8 cellular contexts compared by ENCODE assay signal in genomic region chr9:129995409-129996160, GRCh38. TPM values are rescaled to one million over a fixed set of nuclear protein-coding genes. Genes with fewer than 3 reads are reported as not detected.
DNase-seq lines count a peak whose midpoint lies in the region; TF ChIP-seq lines count a peak whose summit lies in the region.

No MANE protein-coding gene starts in this region.

- TF ChIP-seq CTCF in GM06990 (IDR thresholded peaks at IDR 0.05; ENCODE audit: insufficient read depth, low read length, poor library complexity, severe bottlenecking) (no peak), endothelial cell (IDR thresholded peaks at IDR 0.05; ENCODE audit: unreplicated experiment) (no peak)

- H3K27me3 ChIP-seq in GM06990 (replicated peaks; ENCODE audit: control insufficient read depth, insufficient read depth, low read length): no peaks in the 10 kb centered on the region

- peak overlapping the region; percentile 36 for H3K4me3 ChIP-seq in GM06990 (replicated peaks; ENCODE audit: low read depth, low read length)

- H3K4me3 Mint-ChIP-seq in endothelial cell (ENCODE audit: unreplicated experiment): no peak overlapping the region

- no peaks in the 10 kb centered on the region for H3K9me3 Mint-ChIP-seq in endothelial cell (ENCODE audit: unreplicated experiment)

- H3K36me3 Mint-ChIP-seq in endothelial cell (ENCODE audit: low read depth, unreplicated experiment): peaks cover 22% of the 10 kb centered on the region

- peaks cover 12% of the 10 kb centered on the region for H3K4me1 Mint-ChIP-seq in endothelial cell (ENCODE audit: unreplicated experiment)

- DNase-seq in GM06990 (ENCODE audit: extremely low read depth, insufficient read length) (no peak), RKO (ENCODE audit: low spot score) (peak; percentile 71), endothelial cell (ENCODE audit: low spot score) (no peak), putamen (ENCODE audit: low spot score) (peak; percentile 32), activated gamma-delta T cell (lab: John Stamatoyannopoulos, UW) (no peak), NCI-H2227 treated with DMSO at 0.1 percent for 48 hours (lab: John Stamatoyannopoulos, UW) (no peak)
- DNase-seq in activated effector memory CD4-positive, alpha-beta T cell treated with anti-CD3 and anti-CD28 coated beads, Interleukin-2, amount 50 U/mL, for 16 hours: no peak
- no peak for DNase-seq in activated CD4-positive, CD25-positive, alpha-beta regulatory T cell treated with anti-CD3 and anti-CD28 coated beads, Interleukin-2, amount 50 U/mL, for 72 hours

- peaks cover 6% of the 10 kb centered on the region for H3K36me3 ChIP-seq in GM06990 (ENCODE audit: control insufficient read depth, insufficient read depth, low read length)

- H3K27ac Mint-ChIP-seq in endothelial cell (ENCODE audit: unreplicated experiment): peak overlapping the region; percentile 51

- no peaks in the 10 kb centered on the region for H3K27me3 Mint-ChIP-seq in endothelial cell (ENCODE audit: unreplicated experiment)

RNA-seq across cellular contexts. Expression of gene FNBP1, which starts 47.4 kb away (rescaled TPM):
- 119 TPM for total RNA-seq in endothelial cell (ENCODE audit: unreplicated experiment)

RNA-seq across cellular contexts. Expression of gene GPR107, which starts 58.1 kb away (rescaled TPM):
- total RNA-seq in endothelial cell (ENCODE audit: unreplicated experiment): 63.5 TPM

Comparison
In these comparisons a context has a peak if more than half of its experiments do, and no peak if none do; other contexts are left out.
1. DNase-seq: peak in RKO (single experiment) and putamen (single experiment); none in GM06990 (single experiment), endothelial cell (single experiment), activated gamma-delta T cell (single experiment), activated effector memory CD4-positive, alpha-beta T cell treated with anti-CD3 and anti-CD28 coated beads, Interleukin-2, amount 50 U/mL, for 16 hours (single experiment), activated CD4-positive, CD25-positive, alpha-beta regulatory T cell treated with anti-CD3 and anti-CD28 coated beads, Interleukin-2, amount 50 U/mL, for 72 hours (single experiment) and NCI-H2227 treated with DMSO at 0.1 percent for 48 hours (single experiment).